In the genomic region with DNA sequence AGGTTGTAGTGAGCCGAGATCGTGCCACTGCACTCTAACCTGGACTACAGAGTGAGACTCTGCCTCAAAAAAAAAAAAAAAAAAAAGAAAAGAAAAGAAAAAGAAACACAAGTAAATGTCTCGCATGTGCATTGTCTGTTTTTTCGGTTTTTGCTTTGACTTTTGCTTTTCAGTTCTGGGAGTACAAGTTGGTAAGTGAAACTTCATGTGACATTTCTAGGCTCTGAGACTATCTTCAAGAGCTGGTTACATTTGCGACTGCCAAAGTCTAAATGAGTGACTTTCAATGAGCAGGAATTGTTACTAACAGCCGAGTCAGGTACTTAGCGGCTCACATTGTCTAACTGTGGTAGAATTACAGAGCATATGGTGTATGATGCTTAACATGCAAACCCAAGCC, we compare ENCODE assay signal across 15 cellular contexts.
DNase-seq lines count a peak whose midpoint lies in the region; ATAC-seq and TF ChIP-seq lines count a peak whose summit lies in the region.
"Had no signal": no experiment of that assay in that cellular context is flagged by ENCODE, and none has a peak within 500 bp of the region (broad histone marks: within the 10 kb centered on the region; RNA-seq: fewer than 3 reads in every experiment).

No MANE protein-coding gene starts in this region.

- H3K4me3 ChIP-seq in HEK293 (ENCODE audit: low read depth, low read length) = no peak overlapping the region
- H3K4me3 ChIP-seq in coronary artery = peak overlapping the region; percentile 57
- H3K4me3 ChIP-seq in left lung = no peak overlapping the region
- H3K4me3 ChIP-seq in stomach smooth muscle (ENCODE audit: low read length in 2 of 2) = no peak overlapping the region

- intact Hi-C loops in left lung (cut with DNase I) = no loop called here

- ATAC-seq in left lung = peak; percentile 21
- ATAC-seq in HG03439 (IDR thresholded peaks at IDR 0.05; ENCODE audit: unreplicated experiment) = no peak
- ATAC-seq: HCT116; stimulated activated naive CD8-positive, alpha-beta T cell treated with anti-CD3 and anti-CD28 coated beads, Interleukin-15, amount 100 ng/mL, for 72 hours had no signal

- H3K27ac ChIP-seq in HEK293 (ENCODE audit: extremely low read depth, low read depth, low read length) (no peak overlapping the region), coronary artery (peak overlapping the region; percentile 63 to 82), left lung (peak overlapping the region in 1 of 2 donors; percentile 74), stomach smooth muscle (ENCODE audit: low read length) (peak overlapping the region; percentile 77), caudate nucleus (ENCODE audit: low read depth, low read length) (no peak overlapping the region)

- H3K4me1 ChIP-seq in HEK293 (ENCODE audit: control insufficient read depth, insufficient read depth, low read length) (no peaks in the 10 kb centered on the region), left lung (peaks cover 4 to 14% of the 10 kb centered on the region in 2 donors), stomach smooth muscle (ENCODE audit: control insufficient read depth, insufficient read depth, low read length) (peaks cover 27% of the 10 kb centered on the region)

- H3K9me3 ChIP-seq in HEK293 (ENCODE audit: control insufficient read depth, insufficient read depth, low read depth, low read length) (no peaks in the 10 kb centered on the region), left lung (no peaks in the 10 kb centered on the region), stomach smooth muscle (ENCODE audit: control insufficient read depth in 2 of 2, low read length in 2 of 2) (no peaks in the 10 kb centered on the region)

- TF ChIP-seq CTCF in HEK293 (tag by site-specific recombination; IDR thresholded peaks at IDR 0.05) = no peak
- no peak for TF ChIP-seq CTCF in coronary artery (IDR thresholded peaks at IDR 0.05)
- no peak for TF ChIP-seq CTCF in left lung (IDR thresholded peaks at IDR 0.05)

- CTCF ChIA-PET in HEK293 (lab: Yijun Ruan, JAX) = interaction anchor here (0.6 kb wide), 1 partner anchor 100 kb away, joined by 3 read pairs; no protein-coding TSS in a partner anchor

- H3K36me3 ChIP-seq in HEK293 (ENCODE audit: control insufficient read depth in 2 of 2, insufficient read depth in 1 of 2, low read length in 2 of 2) (no peaks in the 10 kb centered on the region), left lung (no peaks in the 10 kb centered on the region), stomach smooth muscle (ENCODE audit: control insufficient read depth in 2 of 2, insufficient read depth in 2 of 2, low read length in 2 of 2) (no peaks in the 10 kb centered on the region)

- DNase-seq in coronary artery (ENCODE audit: low spot score) = no peak
- DNase-seq in left lung = no peak
- DNase-seq in NOMO-1 treated with dmso at 0.1 percent for 144 hours (lab: John Stamatoyannopoulos, UW; ENCODE audit: unreplicated experiment) = no peak
- no peak for DNase-seq in stimulated activated CD4-positive, alpha-beta T cell treated with anti-CD3 and anti-CD28 coated beads, Interleukin-4, amount 100 ng/mL, for 24 hours
- DNase-seq in caudate nucleus (lab: John Stamatoyannopoulos, UW) = no peak
- DNase-seq: activated CD4-positive, CD25-positive, alpha-beta regulatory T cell treated with anti-CD3 and anti-CD28 coated beads, Interleukin-2, amount 50 U/mL, for 72 hours; activated CD8-positive, alpha-beta memory T cell treated with anti-CD3 and anti-CD28 coated beads, Interleukin-2, amount 50 U/mL, for 4 hours; activated naive CD8-positive, alpha-beta T cell treated with anti-CD3 and anti-CD28 coated beads for 36 hours; NCI-H2081; NCI-H748 treated with DMSO at 0.1 percent for 48 hours; stimulated activated naive CD8-positive, alpha-beta T cell treated with anti-CD3 and anti-CD28 coated beads, Interleukin-15, amount 100 ng/mL, for 72 hours had no signal

- POLR2A ChIA-PET in HEK293 (lab: Yijun Ruan, JAX) = no interaction called here

- H3K9ac ChIP-seq in stomach smooth muscle (ENCODE audit: low read length in 2 of 2) = peak overlapping the region; percentile 1 to 12

- H3K27me3 ChIP-seq in left lung (no peaks in the 10 kb centered on the region), stomach smooth muscle (ENCODE audit: control insufficient read depth in 1 of 2, insufficient read depth in 2 of 2, low read length in 2 of 2) (no peaks in the 10 kb centered on the region)

TF ChIP-seq in HEK293, 187 proteins besides CTCF, POLR2A, EP300 and RAD21:
- TF ChIP-seq, protein P1, sequence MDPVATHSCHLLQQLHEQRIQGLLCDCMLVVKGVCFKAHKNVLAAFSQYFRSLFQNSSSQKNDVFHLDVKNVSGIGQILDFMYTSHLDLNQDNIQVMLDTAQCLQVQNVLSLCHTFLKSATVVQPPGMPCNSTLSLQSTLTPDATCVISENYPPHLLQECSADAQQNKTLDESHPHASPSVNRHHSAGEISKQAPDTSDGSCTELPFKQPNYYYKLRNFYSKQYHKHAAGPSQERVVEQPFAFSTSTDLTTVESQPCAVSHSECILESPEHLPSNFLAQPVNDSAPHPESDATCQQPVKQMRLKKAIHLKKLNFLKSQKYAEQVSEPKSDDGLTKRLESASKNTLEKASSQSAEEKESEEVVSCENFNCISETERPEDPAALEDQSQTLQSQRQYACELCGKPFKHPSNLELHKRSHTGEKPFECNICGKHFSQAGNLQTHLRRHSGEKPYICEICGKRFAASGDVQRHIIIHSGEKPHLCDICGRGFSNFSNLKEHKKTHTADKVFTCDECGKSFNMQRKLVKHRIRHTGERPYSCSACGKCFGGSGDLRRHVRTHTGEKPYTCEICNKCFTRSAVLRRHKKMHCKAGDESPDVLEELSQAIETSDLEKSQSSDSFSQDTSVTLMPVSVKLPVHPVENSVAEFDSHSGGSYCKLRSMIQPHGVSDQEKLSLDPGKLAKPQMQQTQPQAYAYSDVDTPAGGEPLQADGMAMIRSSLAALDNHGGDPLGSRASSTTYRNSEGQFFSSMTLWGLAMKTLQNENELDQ (tag by site-specific recombination; IDR thresholded peaks at IDR 0.05; ENCODE audit: low read depth) = no peak
- peak; percentile 41; the same call in 1 of the 2 replicates for TF ChIP-seq ZNF140 (tag by site-specific recombination; IDR thresholded peaks at IDR 0.05)

Comparison
In these comparisons a context has a peak if more than half of its experiments do, and no peak if none do; other contexts are left out.
1. H3K27ac ChIP-seq: peak in coronary artery (2 of 2) and stomach smooth muscle (single experiment); none in HEK293 (single experiment) and caudate nucleus (single experiment).